In genomic region chr3:184134746-184135148, GRCh38 we compare ENCODE assay signal across 8 cellular contexts. TPM values are rescaled to one million over a fixed set of nuclear protein-coding genes. Genes with fewer than 3 reads are reported as not detected.
DNase-seq lines count a peak whose midpoint lies in the region; ATAC-seq and TF ChIP-seq lines count a peak whose summit lies in the region.

No MANE protein-coding gene starts in this region.

- peak overlapping the region; percentile 92 for H3K27ac Mint-ChIP-seq in T-helper 1 cell treated with Interleukin-12 subunit alpha and Interleukin-12 subunit beta and Interleukin-4 antibody, amounts not matched to agents 30 μg/mL and 1 μg/mL, for 36 hours

- H3K9me3 ChIP-seq in left lung (no peaks in the 10 kb centered on the region), thymus (ENCODE audit: control insufficient read depth) (no peaks in the 10 kb centered on the region)

- peak overlapping the region; percentile 79 to 88 for H3K27ac ChIP-seq in left lung
- peak overlapping the region; percentile 96 for H3K27ac ChIP-seq in thymus (ENCODE audit: low read depth)

- intact Hi-C loops in left lung (cut with DNase I), result no loop called here

- H3K4me1 ChIP-seq in left lung (peaks cover 9 to 29% of the 10 kb centered on the region in 2 donors), thymus (ENCODE audit: control insufficient read depth, insufficient read depth, low read length) (peaks cover 16% of the 10 kb centered on the region)

- DNase-seq in T-helper 1 cell (no peak), astrocyte of the cerebellum (ENCODE audit: low read depth) (no peak), left lung (no peak), NCI-H1105 treated with DMSO at 0.1 percent for 48 hours (lab: John Stamatoyannopoulos, UW) (no peak), NCI-H1930 (lab: John Stamatoyannopoulos, UW) (no peak)

- in situ Hi-C loops in astrocyte of the cerebellum (cut with HindIII; ENCODE audit: low sequenced_read_pairs), result no loop called here

- WGBS in thymus, result under 1% methylated on average over 21 of the region's 21 CpGs

- H3K27me3 ChIP-seq in left lung (no peaks in the 10 kb centered on the region), thymus (ENCODE audit: control insufficient read depth, insufficient read depth) (no peaks in the 10 kb centered on the region)

- H3K4me3 ChIP-seq in astrocyte of the cerebellum (ENCODE audit: low read depth, low read length) (peak overlapping the region; percentile 98), left lung (peak overlapping the region; percentile 74 to 92), thymus (ENCODE audit: low read length) (peak overlapping the region; percentile 89)

- peaks cover 9% of the 10 kb centered on the region for H3K36me3 Mint-ChIP-seq in T-helper 1 cell treated with Interleukin-12 subunit alpha and Interleukin-12 subunit beta and Interleukin-4 antibody, amounts not matched to agents 30 μg/mL and 1 μg/mL, for 36 hours (ENCODE audit: low read depth)

- peak overlapping the region; percentile 93 for H3K4me3 Mint-ChIP-seq in T-helper 1 cell treated with Interleukin-12 subunit alpha and Interleukin-12 subunit beta and Interleukin-4 antibody, amounts not matched to agents 30 μg/mL and 1 μg/mL, for 36 hours

- H3K9me3 Mint-ChIP-seq in T-helper 1 cell treated with Interleukin-12 subunit alpha and Interleukin-12 subunit beta and Interleukin-4 antibody, amounts not matched to agents 30 μg/mL and 1 μg/mL, for 36 hours, result no peaks in the 10 kb centered on the region

- peak; percentile 5 for ATAC-seq in HG03460 (IDR thresholded peaks at IDR 0.05; ENCODE audit: unreplicated experiment)
- ATAC-seq in left lung, result peak; percentile 38

- no peak for TF ChIP-seq CTCF in astrocyte of the cerebellum (IDR thresholded peaks at IDR 0.05; ENCODE audit: low read depth, low read length, missing control alignments)
- no peak for TF ChIP-seq CTCF in left lung (IDR thresholded peaks at IDR 0.05)

- H3K27me3 Mint-ChIP-seq in T-helper 1 cell treated with Interleukin-12 subunit alpha and Interleukin-12 subunit beta and Interleukin-4 antibody, amounts not matched to agents 30 μg/mL and 1 μg/mL, for 36 hours (ENCODE audit: low read depth), result peaks cover 10% of the 10 kb centered on the region

- peaks cover 0 to 25% of the 10 kb centered on the region in 2 donors for H3K36me3 ChIP-seq in left lung
- no peaks in the 10 kb centered on the region for H3K36me3 ChIP-seq in thymus (ENCODE audit: control insufficient read depth, insufficient read depth)

- H3K4me1 Mint-ChIP-seq in T-helper 1 cell treated with Interleukin-12 subunit alpha and Interleukin-12 subunit beta and Interleukin-4 antibody, amounts not matched to agents 30 μg/mL and 1 μg/mL, for 36 hours (ENCODE audit: low read depth), result peaks cover 26% of the 10 kb centered on the region

RNA-seq across cellular contexts. Expression of gene EIF2B5, which starts 0.4 kb away (rescaled TPM):
- total RNA-seq in left lung, result 10 to 100 TPM; 32.2 to 44.5 TPM
- 47.3 TPM for polyA plus RNA-seq in thymus

RNA-seq across cellular contexts. Expression of gene DVL3, which starts 20.4 kb away (rescaled TPM):
- total RNA-seq in left lung, result 10 to 100 TPM; 62.5 to 72.6 TPM
- polyA plus RNA-seq in thymus, result 26.0 TPM

RNA-seq across cellular contexts. Expression of gene HTR3E, which starts 37.9 kb away (rescaled TPM):
- total RNA-seq in left lung, result not detected
- polyA plus RNA-seq in thymus, result 0.05 TPM

RNA-seq across cellular contexts. Expression of gene AP2M1, which starts 39.9 kb away (rescaled TPM):
- 100 to 1,000 TPM; 296 to 347 TPM for total RNA-seq in left lung
- 165 TPM for polyA plus RNA-seq in thymus

RNA-seq across cellular contexts. Expression of gene ABCF3, which starts 51.3 kb away (rescaled TPM):
- total RNA-seq in left lung, result 10 to 100 TPM; 63.3 to 69.9 TPM
- 60.6 TPM for polyA plus RNA-seq in thymus
